Comparison of ENCODE assay signal across 8 cellular contexts in the genomic region with DNA sequence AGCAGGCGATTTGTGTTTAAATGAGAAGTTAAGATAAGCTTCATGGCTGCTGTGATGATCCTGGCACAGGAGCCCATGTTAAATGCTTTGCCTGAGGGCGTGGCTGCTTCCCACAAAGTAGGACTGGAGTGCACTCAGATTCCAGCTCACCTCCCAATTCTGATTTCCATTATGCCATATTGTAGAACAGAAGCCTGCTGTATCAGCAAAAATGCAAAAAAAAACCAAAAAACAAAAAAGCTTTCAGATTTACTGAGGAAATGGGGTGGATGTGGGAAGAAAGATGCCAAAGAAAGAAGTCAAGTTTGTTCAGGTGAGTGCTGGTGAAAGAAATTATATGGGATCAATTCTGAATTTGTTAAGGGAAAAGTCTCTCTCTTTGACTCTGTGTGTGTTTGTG.
"Had no signal": no experiment of that assay in that cellular context is flagged by ENCODE, and none has a peak within 500 bp of the region (broad histone marks: within the 10 kb centered on the region; RNA-seq: fewer than 3 reads in every experiment).

No MANE protein-coding gene starts in this region.

- H3K4me2 ChIP-seq: GM23338 had no signal

- H2AFZ ChIP-seq: GM23338 had no signal

- ATAC-seq: GM23338, K562 had no signal

- FAIRE-seq: H1, H54, HTR-8/SVneo, K562 had no signal

- H3K4me3 ChIP-seq: GM23338, K562 had no signal

- DNase-seq: H9, HCEC 1CT, KG1 had no signal
